ENCODE assay signal across 6 cellular contexts in the genomic region with DNA sequence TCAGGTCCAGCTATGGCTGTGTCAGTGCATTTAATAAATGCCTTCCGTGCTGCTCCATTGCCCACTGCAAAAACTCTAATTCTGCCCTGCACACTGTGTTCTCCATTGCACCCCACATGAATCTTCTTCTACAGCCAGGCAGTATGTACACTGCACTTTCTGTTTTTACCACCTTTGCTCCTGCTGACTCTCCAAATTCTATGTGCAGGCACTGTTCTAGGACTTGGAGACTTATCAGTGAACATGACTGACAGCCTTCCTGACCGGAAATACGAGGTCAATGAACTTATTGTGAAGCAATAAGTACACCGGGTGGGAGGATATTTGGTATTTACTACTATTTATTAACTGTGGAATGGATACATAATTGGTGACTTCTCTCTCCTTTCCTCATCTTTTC. TPM values are rescaled to one million over a fixed set of nuclear protein-coding genes. Genes with fewer than 3 reads are reported as not detected.
"Had no signal": no experiment of that assay in that cellular context is flagged by ENCODE, and none has a peak within 500 bp of the region (broad histone marks: within the 10 kb centered on the region; RNA-seq: fewer than 3 reads in every experiment).

No MANE protein-coding gene starts in this region.

RNA-seq across cellular contexts. Expression of a gene that starts 33.3 kb away (rescaled TPM):
- total RNA-seq: GM23248, H4, H7, HepG2, HFFc6, HT1080 had no signal
- polyA plus RNA-seq: GM23248, HepG2 had no signal

RNA-seq across cellular contexts. Expression of a gene that starts 48.1 kb away (rescaled TPM):
- total RNA-seq: GM23248, H4, H7, HepG2, HFFc6, HT1080 had no signal
- polyA plus RNA-seq: GM23248, HepG2 had no signal

RNA-seq across cellular contexts. Expression of a gene that starts 58.5 kb away (rescaled TPM):
- total RNA-seq: GM23248, H7, HepG2 had no signal
